Comparison of ENCODE assay signal across 24 cellular contexts in genomic region chr2:128551435-128551834, GRCh38.
"Had no signal": no experiment of that assay in that cellular context is flagged by ENCODE, and none has a peak within 500 bp of the region (broad histone marks: within the 10 kb centered on the region; RNA-seq: fewer than 3 reads in every experiment).

No MANE protein-coding gene starts in this region.

- H3K36me3 Mint-ChIP-seq: immature natural killer cell; natural killer cell; stimulated activated naive B cell treated with anti-CD40 and anti-IgM and Interleukin-4, amounts not matched to agents 10 μg/mL and 1 μg/mL and 100 μg/mL, for 72 hours had no signal

- H3K4me3 Mint-ChIP-seq: endodermal cell; immature natural killer cell; natural killer cell; neural progenitor cell; stimulated activated naive B cell treated with anti-CD40 and anti-IgM and Interleukin-4, amounts not matched to agents 10 μg/mL and 1 μg/mL and 100 μg/mL, for 72 hours; stimulated activated naive CD8-positive, alpha-beta T cell treated with anti-CD3 and anti-CD28 coated beads, Interleukin-15, amount 100 ng/mL, for 72 hours had no signal

- H3K9me3 Mint-ChIP-seq: endodermal cell, immature natural killer cell had no signal

- H3K4me3 ChIP-seq: colonic mucosa, neural progenitor cell, psoas muscle, right lobe of liver, spleen, thoracic aorta, transverse colon had no signal

- H3K36me3 ChIP-seq: colonic mucosa, neural progenitor cell, right lobe of liver, spleen, thoracic aorta, transverse colon had no signal

- H3K27ac ChIP-seq: colonic mucosa, foreskin keratinocyte, neural progenitor cell, parathyroid adenoma, psoas muscle, right lobe of liver, spleen, thoracic aorta, transverse colon had no signal

- H3K4me2 ChIP-seq: neural progenitor cell had no signal

- H3K4me1 Mint-ChIP-seq: immature natural killer cell; natural killer cell; stimulated activated naive B cell treated with anti-CD40 and anti-IgM and Interleukin-4, amounts not matched to agents 10 μg/mL and 1 μg/mL and 100 μg/mL, for 72 hours; stimulated activated naive CD8-positive, alpha-beta T cell treated with anti-CD3 and anti-CD28 coated beads, Interleukin-15, amount 100 ng/mL, for 72 hours had no signal

- H3K27me3 ChIP-seq: colonic mucosa, foreskin keratinocyte, neural progenitor cell, right lobe of liver, spleen, transverse colon had no signal

- H3K9ac ChIP-seq: neural progenitor cell, parathyroid adenoma had no signal

- H3K27ac Mint-ChIP-seq: endodermal cell; immature natural killer cell; natural killer cell; neural progenitor cell; stimulated activated naive B cell treated with anti-CD40 and anti-IgM and Interleukin-4, amounts not matched to agents 10 μg/mL and 1 μg/mL and 100 μg/mL, for 72 hours; stimulated activated naive CD8-positive, alpha-beta T cell treated with anti-CD3 and anti-CD28 coated beads, Interleukin-15, amount 100 ng/mL, for 72 hours had no signal

- DNase-seq: cerebellar nuclear complex; colonic mucosa; dermis blood vessel endothelial cell; effector CD4-positive, alpha-beta T cell; endodermal cell; erythroblast; foreskin keratinocyte; immature natural killer cell; natural killer cell; occipital lobe; psoas muscle; retina; spleen; stimulated activated CD4-positive, alpha-beta T cell treated with anti-CD3 and anti-CD28 coated beads, Interleukin-15, amount 100 ng/mL, for 24 hours; stimulated activated CD4-positive, alpha-beta T cell treated with anti-CD3 and anti-CD28 coated beads, Interleukin-1b, Interleukin-23, amount 100 ng/mL, for 48 hours; stimulated activated CD4-positive, alpha-beta T cell treated with anti-CD3 and anti-CD28 coated beads, Interleukin-4, amount 100 ng/mL, for 4 hours; stimulated activated naive B cell treated with anti-CD40 and anti-IgM and Interleukin-4, amounts not matched to agents 10 μg/mL and 1 μg/mL and 100 μg/mL, for 72 hours; stimulated activated naive CD8-positive, alpha-beta T cell treated with anti-CD3 and anti-CD28 coated beads, Interleukin-15, amount 100 ng/mL, for 72 hours; substantia nigra; transverse colon had no signal

- ATAC-seq: foreskin keratinocyte; natural killer cell; psoas muscle; right lobe of liver; stimulated activated naive B cell treated with anti-CD40 and anti-IgM and Interleukin-4, amounts not matched to agents 10 μg/mL and 1 μg/mL and 100 μg/mL, for 72 hours; stimulated activated naive CD8-positive, alpha-beta T cell treated with anti-CD3 and anti-CD28 coated beads, Interleukin-15, amount 100 ng/mL, for 72 hours had no signal

- H3K4me1 ChIP-seq: colonic mucosa, foreskin keratinocyte, parathyroid adenoma, psoas muscle, right lobe of liver, transverse colon had no signal

- H3K27me3 Mint-ChIP-seq: stimulated activated naive CD8-positive, alpha-beta T cell treated with anti-CD3 and anti-CD28 coated beads, Interleukin-15, amount 100 ng/mL, for 72 hours had no signal

- H2AFZ ChIP-seq: neural progenitor cell, parathyroid adenoma had no signal

- H3K9me3 ChIP-seq: colonic mucosa, psoas muscle, right lobe of liver, spleen, thoracic aorta, transverse colon had no signal

- H3K79me2 ChIP-seq: parathyroid adenoma had no signal
